Comparison of ENCODE assay signal across 18 cellular contexts in the genomic region with DNA sequence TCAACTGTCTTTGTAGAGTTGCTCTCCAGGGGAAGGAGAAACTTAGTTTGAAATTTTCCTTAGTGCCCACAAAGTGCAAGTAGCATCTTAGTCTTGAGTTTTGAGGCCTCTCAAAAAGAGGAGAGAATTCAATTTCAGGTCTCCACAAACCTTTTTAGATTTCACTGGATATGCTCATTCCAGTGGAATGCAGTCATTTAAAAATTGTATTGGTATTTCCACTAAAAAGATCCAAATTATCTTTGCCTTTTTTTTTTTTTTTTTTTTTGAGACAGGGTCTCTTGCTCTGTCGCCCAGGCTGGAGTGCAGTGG. TPM values are rescaled to one million over a fixed set of nuclear protein-coding genes. Genes with fewer than 3 reads are reported as not detected.
"Had no signal": no experiment of that assay in that cellular context is flagged by ENCODE, and none has a peak within 500 bp of the region (broad histone marks: within the 10 kb centered on the region; RNA-seq: fewer than 3 reads in every experiment).

No MANE protein-coding gene starts in this region.

- H3K4me1 ChIP-seq: foreskin keratinocyte had no signal

- H3K4me3 Mint-ChIP-seq: activated CD8-positive, alpha-beta T cell treated with anti-CD3 and anti-CD28 coated beads, Interleukin-2, amount 10 ng/mL, durations not matched to agents 7 days and 5 days; activated naive CD4-positive, alpha-beta T cell treated with anti-CD3 and anti-CD28 coated beads, Interleukin-2, amount 50 U/mL, for 24 hours; nephron had no signal

- DNase-seq: activated CD4-positive, alpha-beta T cell treated with anti-CD3 and anti-CD28 coated beads for 48 hours; activated CD4-positive, CD25-positive, alpha-beta regulatory T cell; activated CD8-positive, alpha-beta T cell treated with anti-CD3 and anti-CD28 coated beads, Interleukin-2, amount 10 ng/mL, durations not matched to agents 7 days and 5 days; activated effector memory CD4-positive, alpha-beta T cell treated with Interleukin-2 at 50 U/mL for 16 hours; activated T-cell treated with anti-CD3 and anti-CD28 coated beads, Interleukin-2, amount 50 U/mL, for 48 hours; amygdala; left cardiac atrium; nucleus accumbens; stimulated activated naive CD4-positive, alpha-beta T cell; T-helper 9 cell had no signal

- H3K27ac ChIP-seq: cardiac muscle cell, epithelial cell of prostate, foreskin keratinocyte had no signal

- H3K36me3 ChIP-seq: cardiac muscle cell had no signal

- H3K27me3 Mint-ChIP-seq: activated naive CD4-positive, alpha-beta T cell treated with anti-CD3 and anti-CD28 coated beads, Interleukin-2, amount 50 U/mL, for 24 hours had no signal

- H3K9me3 Mint-ChIP-seq: activated naive CD4-positive, alpha-beta T cell treated with anti-CD3 and anti-CD28 coated beads, Interleukin-2, amount 50 U/mL, for 24 hours; nephron had no signal

- ATAC-seq: activated CD8-positive, alpha-beta T cell treated with anti-CD3 and anti-CD28 coated beads, Interleukin-2, amount 10 ng/mL, durations not matched to agents 7 days and 5 days; foreskin keratinocyte; left cardiac atrium; sciatic nerve had no signal

- H3K4me3 ChIP-seq: cardiac muscle cell had no signal

- H3K27ac Mint-ChIP-seq: nephron had no signal

RNA-seq across cellular contexts. Expression of a gene that starts 6.9 kb away (rescaled TPM):
- total RNA-seq: dermis microvascular lymphatic vessel endothelial cell, fibroblast of lung, left cardiac atrium had no signal
